Comparison of ENCODE assay signal across 1 cellular context in genomic region chr2:43133336-43133707, GRCh38.
TF ChIP-seq lines count a peak whose summit lies in the region.

No MANE protein-coding gene starts in this region.

TF ChIP-seq in SK-N-SH, 30 proteins besides CTCF, POLR2A, EP300 and RAD21 (continued from another document):
- TF ChIP-seq USF2 (IDR thresholded peaks at IDR 0.05; ENCODE audit: borderline replicate concordance, low read depth, low read length) (no peak), IRF3 (IDR thresholded peaks at IDR 0.05; ENCODE audit: low read depth, low read length) (no peak), YY1 (IDR thresholded peaks at IDR 0.05; ENCODE audit: low read depth) (no peak), REST (IDR thresholded peaks at IDR 0.05; ENCODE audit: low read depth, low read length) (no peak), PBX3 (IDR thresholded peaks at IDR 0.05) (no peak), EZH2phosphoT487 (IDR thresholded peaks at IDR 0.05; ENCODE audit: borderline replicate concordance, low read depth) (no peak), CHD2 (IDR thresholded peaks at IDR 0.05; ENCODE audit: low read length, partially characterized antibody) (no peak), GABPA (IDR thresholded peaks at IDR 0.05; ENCODE audit: low read depth) (no peak), MAX (IDR thresholded peaks at IDR 0.05; ENCODE audit: low read depth) (no peak)
